Comparison of ENCODE assay signal across 8 cellular contexts in the genomic region with DNA sequence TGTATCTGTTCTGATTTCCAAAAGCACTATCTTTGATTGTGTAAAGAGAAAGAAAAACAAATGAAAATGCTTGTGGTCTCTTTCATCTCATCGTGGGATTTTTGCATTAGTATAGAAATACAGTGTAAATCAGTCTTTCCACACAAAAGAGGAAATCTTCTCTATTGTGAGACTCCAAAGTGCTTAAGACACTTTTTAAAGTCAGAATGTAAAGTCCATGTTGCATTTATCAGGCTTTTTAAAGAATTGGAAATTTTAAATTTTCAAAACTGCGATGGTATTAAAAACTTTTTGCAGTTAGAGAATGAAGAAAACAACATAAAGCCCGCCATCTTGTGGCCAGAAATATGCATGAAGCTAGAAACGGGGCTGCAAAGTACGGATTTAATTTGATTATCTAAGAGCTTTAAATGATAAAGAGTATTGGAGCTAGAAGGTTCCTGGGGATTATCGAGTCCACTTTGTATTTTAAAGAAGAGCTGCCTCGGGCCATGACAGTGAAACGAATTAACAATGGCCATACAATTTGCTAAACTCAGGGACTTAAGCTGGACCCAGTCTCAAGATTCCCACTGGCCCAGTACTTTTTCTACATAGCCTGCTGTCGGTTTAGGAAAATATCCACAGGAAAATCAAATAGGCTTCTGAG.
DNase-seq lines count a peak whose midpoint lies in the region; ATAC-seq and TF ChIP-seq lines count a peak whose summit lies in the region.

No MANE protein-coding gene starts in this region.

- TF ChIP-seq POLR2A in esophagus squamous epithelium (IDR thresholded peaks at IDR 0.05) = no peak

- no peak overlapping the region for H3K27ac Mint-ChIP-seq in CD8-positive, alpha-beta T cell
- H3K27ac Mint-ChIP-seq in neural crest cell (ENCODE audit: unreplicated experiment) = no peak overlapping the region

- ATAC-seq in CD8-positive, alpha-beta T cell = no peak
- ATAC-seq in GM21576 (IDR thresholded peaks at IDR 0.05; ENCODE audit: unreplicated experiment) = peak; percentile 67

- no peaks in the 10 kb centered on the region for H3K27me3 ChIP-seq in CD8-positive, alpha-beta T cell (ENCODE audit: insufficient read depth, low read length)
- no peaks in the 10 kb centered on the region for H3K27me3 ChIP-seq in esophagus squamous epithelium

- H3K27me3 Mint-ChIP-seq in CD8-positive, alpha-beta T cell (ENCODE audit: low read depth) = no peaks in the 10 kb centered on the region
- H3K27me3 Mint-ChIP-seq in neural crest cell (ENCODE audit: low read depth) = no peaks in the 10 kb centered on the region

- intact Hi-C loops in CD8-positive, alpha-beta T cell (cut with DNase I, micrococcal nuclease) = loop anchor here (1.0 to 10.0 kb wide), 7 partner anchors 205 to 1906 kb away; no protein-coding TSS in a partner anchor
- intact Hi-C loops in esophagus squamous epithelium (cut with DNase I) = no loop called here

- peak; percentile 81 for TF ChIP-seq CTCF in CD8-positive, alpha-beta T cell (IDR thresholded peaks at IDR 0.05)
- TF ChIP-seq CTCF in esophagus squamous epithelium (IDR thresholded peaks at IDR 0.05) (peak; percentile 31 to 69 (median 58)), neural crest cell (conservative IDR thresholded peaks at IDR 0.05) (peak; percentile 86)

- no peaks in the 10 kb centered on the region for H3K36me3 Mint-ChIP-seq in CD8-positive, alpha-beta T cell
- H3K36me3 Mint-ChIP-seq in neural crest cell (ENCODE audit: low read depth) = no peaks in the 10 kb centered on the region

- no peaks in the 10 kb centered on the region for H3K4me1 ChIP-seq in CD8-positive, alpha-beta T cell (ENCODE audit: insufficient read depth, low read length)
- peaks cover 0 to 6% (median 0%) of the 10 kb centered on the region in 3 donors for H3K4me1 ChIP-seq in esophagus squamous epithelium

- peak in 6 of 7 experiments; percentile 7 to 51 (median 35) for DNase-seq in CD8-positive, alpha-beta T cell
- DNase-seq in NCI-H2171 (lab: John Stamatoyannopoulos, UW) (peak; percentile 1), esophagus squamous epithelium (lab: John Stamatoyannopoulos, UW) (no peak), neural crest cell (ENCODE audit: low read depth, low spot score) (peak; percentile 39), ureter (ENCODE audit: low spot score) (peak; percentile 50), GM19238 (ENCODE audit: insufficient read length, low spot score) (no peak)
- peak; percentile 5 to 11 for DNase-seq in activated CD8-positive, alpha-beta memory T cell treated with anti-CD3 and anti-CD28 coated beads for 1 hour (ENCODE audit: extremely low read depth in 1 of 2, low read depth in 1 of 2)

- H3K36me3 ChIP-seq in CD8-positive, alpha-beta T cell (ENCODE audit: insufficient read depth, low read length) = no peaks in the 10 kb centered on the region
- no peaks in the 10 kb centered on the region for H3K36me3 ChIP-seq in esophagus squamous epithelium

- H3K4me3 Mint-ChIP-seq in CD8-positive, alpha-beta T cell = no peak overlapping the region
- H3K4me3 Mint-ChIP-seq in neural crest cell = no peak overlapping the region

- no peaks in the 10 kb centered on the region for H3K9me3 ChIP-seq in CD8-positive, alpha-beta T cell (ENCODE audit: low read length)
- H3K9me3 ChIP-seq in esophagus squamous epithelium = no peaks in the 10 kb centered on the region

- peaks cover 12% of the 10 kb centered on the region for H3K4me1 Mint-ChIP-seq in CD8-positive, alpha-beta T cell (ENCODE audit: low read depth)
- H3K4me1 Mint-ChIP-seq in neural crest cell = peaks cover 7% of the 10 kb centered on the region

- no peak overlapping the region for H3K4me3 ChIP-seq in CD8-positive, alpha-beta T cell (ENCODE audit: low read depth, low read length)
- H3K4me3 ChIP-seq in esophagus squamous epithelium = no peak overlapping the region

- POLR2A ChIA-PET in CD8-positive, alpha-beta T cell (lab: Charles Lee) = no interaction called here

- CTCF ChIA-PET in CD8-positive, alpha-beta T cell (lab: Charles Lee) = interaction anchor here (0.7 to 2.2 kb wide), 11 partner anchors 10 to 1764 kb away, joined by 3 to 11 read pairs (median 3); no protein-coding TSS in a partner anchor

- H3K27ac ChIP-seq in CD8-positive, alpha-beta T cell (ENCODE audit: low read depth, low read length) = no peak overlapping the region
- no peak overlapping the region for H3K27ac ChIP-seq in esophagus squamous epithelium

- no peaks in the 10 kb centered on the region for H3K9me3 Mint-ChIP-seq in CD8-positive, alpha-beta T cell
- no peaks in the 10 kb centered on the region for H3K9me3 Mint-ChIP-seq in neural crest cell

- WGBS in esophagus squamous epithelium, 2 donors = 5 to 9% methylated on average over 9 of the region's 9 CpGs

Comparison
In these comparisons a context has a peak if more than half of its experiments do, and no peak if none do; other contexts are left out.
1. DNase-seq: peak in CD8-positive, alpha-beta T cell (6 of 7), NCI-H2171 (single experiment), activated CD8-positive, alpha-beta memory T cell treated with anti-CD3 and anti-CD28 coated beads for 1 hour (2 of 2), neural crest cell (single experiment) and ureter (single experiment); none in esophagus squamous epithelium (single experiment) and GM19238 (single experiment).
2. Peak in every context shown above with its lines, with median percentiles within 50 percentile points of each other: CTCF ChIP-seq.